ENCODE assay signal across 16 cellular contexts in the genomic region with DNA sequence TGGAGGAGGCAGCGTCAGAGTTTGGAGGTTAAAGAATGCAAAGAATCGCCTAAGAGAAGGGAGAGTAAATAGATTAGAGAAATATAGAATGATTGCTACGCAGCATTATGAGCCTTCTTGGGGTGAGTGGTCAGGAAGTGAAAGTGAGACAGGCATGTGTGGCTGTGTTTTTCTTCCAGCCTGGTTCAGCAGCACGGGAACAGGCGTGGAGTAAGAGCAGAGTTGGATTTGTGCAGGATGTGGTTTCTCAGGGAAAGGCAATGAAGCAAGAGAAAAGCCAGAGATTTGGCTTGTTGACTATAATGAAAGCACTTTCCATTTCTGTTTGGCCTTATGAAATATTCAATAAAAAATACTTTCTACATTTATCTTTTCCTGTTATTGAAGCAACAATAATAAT. TPM values are rescaled to one million over a fixed set of nuclear protein-coding genes. Genes with fewer than 3 reads are reported as not detected.
DNase-seq lines count a peak whose midpoint lies in the region; ATAC-seq, FAIRE-seq and TF ChIP-seq lines count a peak whose summit lies in the region.
"Had no signal": no experiment of that assay in that cellular context is flagged by ENCODE, and none has a peak within 500 bp of the region (broad histone marks: within the 10 kb centered on the region; RNA-seq: fewer than 3 reads in every experiment).

No MANE protein-coding gene starts in this region.

- H3K4me3 Mint-ChIP-seq in naive thymus-derived CD8-positive, alpha-beta T cell = no peak overlapping the region
- H3K4me3 Mint-ChIP-seq: activated naive CD8-positive, alpha-beta T cell had no signal

- peaks cover 0 to 2% (median 0%) of the 10 kb centered on the region in 5 donors for H3K27me3 Mint-ChIP-seq in naive thymus-derived CD8-positive, alpha-beta T cell
- H3K27me3 Mint-ChIP-seq: activated naive CD8-positive, alpha-beta T cell had no signal

- TF ChIP-seq CTCF in foreskin fibroblast (IDR thresholded peaks at IDR 0.05; ENCODE audit: low read depth, low read length) = no peak

- H3K27me3 ChIP-seq in SJCRH30 = no peaks in the 10 kb centered on the region
- H3K27me3 ChIP-seq: heart right ventricle, testis had no signal

- TF ChIP-seq POLR2A in H54 (IDR thresholded peaks at IDR 0.05; ENCODE audit: low read depth, low read length) = no peak

- H3K9me3 ChIP-seq in SJCRH30 (replicated peaks) = no peaks in the 10 kb centered on the region; the same call in 1 of the 2 replicates
- H3K9me3 ChIP-seq: heart right ventricle, prostate gland, testis had no signal

- no peak overlapping the region for H3K27ac Mint-ChIP-seq in naive thymus-derived CD8-positive, alpha-beta T cell
- H3K27ac Mint-ChIP-seq: activated naive CD8-positive, alpha-beta T cell had no signal

- H3K4me1 Mint-ChIP-seq in naive thymus-derived CD8-positive, alpha-beta T cell = no peaks in the 10 kb centered on the region

- H3K36me3 ChIP-seq in SJCRH30 = no peaks in the 10 kb centered on the region
- H3K36me3 ChIP-seq: heart right ventricle, prostate gland had no signal

- DNase-seq in H54 (ENCODE audit: insufficient read length, low spot score) (no peak), SJCRH30 (peak; percentile 19 to 36), foreskin fibroblast (peak; percentile 55 to 80), skeletal muscle cell (ENCODE audit: low read depth) (peak; percentile 77)
- DNase-seq in naive thymus-derived CD8-positive, alpha-beta T cell = no peak
- DNase-seq: effector CD4-positive, alpha-beta T cell; heart right ventricle; mesendoderm; NCI-H2227 treated with DMSO at 0.1 percent for 48 hours; testis had no signal

- H3K36me3 Mint-ChIP-seq in naive thymus-derived CD8-positive, alpha-beta T cell = peaks cover 10 to 20% (median 15%) of the 10 kb centered on the region in 3 donors

- H3K9me3 Mint-ChIP-seq in naive thymus-derived CD8-positive, alpha-beta T cell = peaks cover 0 to 8% (median 3%) of the 10 kb centered on the region in 9 donors

- H3K4me1 ChIP-seq in SJCRH30 = no peaks in the 10 kb centered on the region
- H3K4me1 ChIP-seq: prostate gland, testis had no signal

- ATAC-seq in HG02970 (IDR thresholded peaks at IDR 0.05; ENCODE audit: low FRiP score, unreplicated experiment) (no peak), HG03439 (IDR thresholded peaks at IDR 0.05; ENCODE audit: unreplicated experiment) (no peak)
- no peak for ATAC-seq in naive thymus-derived CD8-positive, alpha-beta T cell
- ATAC-seq: HCT116 had no signal

- no peak overlapping the region for H3K27ac ChIP-seq in SJCRH30
- H3K27ac ChIP-seq: heart right ventricle, prostate gland, testis had no signal

- peak; percentile 45 for FAIRE-seq in H54 (lab: Jason Lieb, UNC)
- FAIRE-seq: TTC549 had no signal

- POLR2A ChIA-PET in naive thymus-derived CD8-positive, alpha-beta T cell (lab: Charles Lee) = no interaction called here

- H3K4me3 ChIP-seq in SJCRH30 (no peak overlapping the region), foreskin fibroblast (ENCODE audit: low read depth in 1 of 2, low read length in 2 of 2) (no peak overlapping the region), skeletal muscle cell (ENCODE audit: low read depth, low read length) (no peak overlapping the region)
- H3K4me3 ChIP-seq: heart right ventricle, prostate gland, testis had no signal

RNA-seq across cellular contexts. Expression of gene FRMD3, which starts 34.3 kb away (rescaled TPM):
- 17.4 and 17.6 TPM in 2 replicates for total RNA-seq in SJCRH30 (2014; rRNA removed; shearing (Covaris generic))
- total RNA-seq in naive thymus-derived CD8-positive, alpha-beta T cell = under 1 TPM; 0.52 to 0.74 TPM
- under 1 TPM in 1 of 3 donors, not detected in 2; 0.08 TPM for polyA plus RNA-seq in naive thymus-derived CD8-positive, alpha-beta T cell

RNA-seq across cellular contexts. Expression of gene IDNK, which starts 50.4 kb away (rescaled TPM):
- total RNA-seq in SJCRH30 (2014; rRNA removed; shearing (Covaris generic)) = 1.8 and 2.4 TPM in 2 replicates
- total RNA-seq in naive thymus-derived CD8-positive, alpha-beta T cell = 10 to 100 TPM; 11.4 to 12.6 TPM
- 10 to 100 TPM; 15.8 to 19.3 (median 19.1) TPM for polyA plus RNA-seq in naive thymus-derived CD8-positive, alpha-beta T cell

Comparison
In these comparisons a context has a peak if more than half of its experiments do, and no peak if none do; other contexts are left out.
1. DNase-seq: peak in SJCRH30 (2 of 2), foreskin fibroblast (2 of 2) and skeletal muscle cell (single experiment); none in H54 (single experiment) and naive thymus-derived CD8-positive, alpha-beta T cell (0 of 10).
2. RNA of gene FRMD3, which starts 34.3 kb away (total RNA-seq): 17.4 to 17.6 TPM in SJCRH30; 0.52 to 0.74 TPM in naive thymus-derived CD8-positive, alpha-beta T cell; every median in the first group is over 10 times any median in the second.